ENCODE assay signal across 7 cellular contexts in genomic region chr2:129004940-129005490, GRCh38.
"Had no signal": no experiment of that assay in that cellular context is flagged by ENCODE, and none has a peak within 500 bp of the region (broad histone marks: within the 10 kb centered on the region; RNA-seq: fewer than 3 reads in every experiment).

No MANE protein-coding gene starts in this region.

- DNase-seq: IMR-90, KBM-7, KG1 had no signal

- ATAC-seq: HepG2, K562 had no signal

- H3K4me3 ChIP-seq: K562 had no signal

- H3K4me3 Mint-ChIP-seq: IgD-negative memory B cell had no signal

- H3K27ac ChIP-seq: HL-60 had no signal

- H3K27ac Mint-ChIP-seq: IgD-negative memory B cell had no signal

- H3K4me1 Mint-ChIP-seq: IgD-negative memory B cell had no signal

- H3K36me3 Mint-ChIP-seq: IgD-negative memory B cell had no signal
